6 cellular contexts compared by ENCODE assay signal in the genomic region with DNA sequence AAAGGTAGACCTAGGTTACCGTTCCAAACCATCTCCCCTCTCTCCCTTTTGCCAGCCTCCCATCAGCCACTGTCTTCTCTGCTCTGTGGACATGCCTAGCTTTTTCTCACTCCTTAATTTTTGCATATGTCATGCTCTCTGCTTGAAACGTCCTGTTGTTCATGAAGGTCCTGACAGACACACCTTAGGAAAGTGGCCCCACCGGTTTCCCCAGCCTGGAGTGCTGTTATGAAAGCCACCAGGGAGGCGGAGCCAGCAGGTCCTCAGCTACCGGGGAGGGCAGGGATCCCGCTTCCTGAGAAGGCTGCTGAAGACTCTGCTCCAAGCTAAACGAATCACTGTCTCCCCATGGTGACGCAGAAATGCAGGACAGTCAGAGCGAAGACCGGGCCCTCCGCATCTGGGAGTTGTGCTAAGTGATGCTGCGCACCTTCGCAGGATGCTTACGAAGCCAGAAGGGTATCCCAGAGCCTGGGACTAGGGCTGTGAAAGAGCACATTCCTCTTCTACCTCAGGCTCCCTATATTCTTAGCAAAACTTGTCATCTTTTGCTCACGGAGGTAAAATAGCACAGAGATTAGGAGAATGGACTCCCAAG. TPM values are rescaled to one million over a fixed set of nuclear protein-coding genes. Genes with fewer than 3 reads are reported as not detected.
A peak's percentile ranks its signal among the peaks of the same experiment; 100 is the strongest.
DNase-seq lines count a peak whose midpoint lies in the region; TF ChIP-seq lines count a peak whose summit lies in the region.

No MANE protein-coding gene starts in this region.

- peak overlapping the region; percentile 67 to 84 for H3K4me3 ChIP-seq in CD4-positive, alpha-beta memory T cell (ENCODE audit: low read length in 2 of 2)
- H3K4me3 ChIP-seq in OCI-LY1 (ENCODE audit: low read depth, low read length, poor library complexity, severe bottlenecking) (peak overlapping the region; percentile 41), epithelial cell of esophagus (ENCODE audit: low read length) (peak overlapping the region; percentile 31), smooth muscle cell (peak overlapping the region; percentile 40), SJCRH30 (no peak overlapping the region)

- DNase-seq in CD4-positive, alpha-beta memory T cell, result peak in 1 of 5 donors; percentile 44
- DNase-seq in epithelial cell of esophagus (ENCODE audit: low read depth), result peak; percentile 97
- no peak for DNase-seq in smooth muscle cell (lab: John Stamatoyannopoulos, UW; ENCODE audit: unreplicated experiment)
- DNase-seq in GM19240 (ENCODE audit: insufficient read length, low spot score), result no peak
- DNase-seq in SJCRH30, result no peak

- TF ChIP-seq CTCF in OCI-LY1 (IDR thresholded peaks at IDR 0.05; ENCODE audit: low read length) (no peak), epithelial cell of esophagus (IDR thresholded peaks at IDR 0.05; ENCODE audit: insufficient read depth, low read depth, low read length, missing control alignments) (no peak), smooth muscle cell (IDR thresholded peaks at IDR 0.05; ENCODE audit: borderline replicate concordance, insufficient read depth, poor library complexity, severe bottlenecking) (no peak)

- H3K9ac ChIP-seq in OCI-LY1 (ENCODE audit: low read length) (peak overlapping the region; percentile 14; the same call in 1 of the 2 replicates), smooth muscle cell (ENCODE audit: low read depth) (no peak overlapping the region)

- intact Hi-C loops in CD4-positive, alpha-beta memory T cell (cut with micrococcal nuclease), result loop anchor here (1.0 to 5.0 kb wide), 9 partner anchors 90 to 641 kb away; a partner anchor contains a TSS

- H3K36me3 ChIP-seq in CD4-positive, alpha-beta memory T cell (ENCODE audit: insufficient read depth, low read length), result no peaks in the 10 kb centered on the region
- H3K36me3 ChIP-seq in OCI-LY1 (ENCODE audit: insufficient read depth, low read length) (no peaks in the 10 kb centered on the region), smooth muscle cell (ENCODE audit: low read depth) (no peaks in the 10 kb centered on the region), SJCRH30 (no peaks in the 10 kb centered on the region)

- 6% methylated on average over 15 of the region's 15 CpGs for WGBS in smooth muscle cell (ENCODE audit: low lambda C conversion rate)

- H3K36me3 Mint-ChIP-seq in CD4-positive, alpha-beta memory T cell, result no peaks in the 10 kb centered on the region

- H3K9me3 ChIP-seq in CD4-positive, alpha-beta memory T cell (ENCODE audit: control insufficient read depth in 1 of 2, low read length in 2 of 2), result no peaks in the 10 kb centered on the region
- H3K9me3 ChIP-seq in OCI-LY1 (ENCODE audit: low read length) (no peaks in the 10 kb centered on the region), smooth muscle cell (replicated peaks; ENCODE audit: low read depth) (no peaks in the 10 kb centered on the region), SJCRH30 (replicated peaks) (no peaks in the 10 kb centered on the region)

- H3K9me2 ChIP-seq in OCI-LY1 (ENCODE audit: low read depth, low read length), result no peaks in the 10 kb centered on the region

- peak overlapping the region; percentile 76 for H3K27ac ChIP-seq in CD4-positive, alpha-beta memory T cell (ENCODE audit: low read depth, low read length)
- H3K27ac ChIP-seq in OCI-LY1 (ENCODE audit: low read depth, low read length, poor library complexity, severe bottlenecking), result no peak overlapping the region
- peak overlapping the region; percentile 59 for H3K27ac ChIP-seq in smooth muscle cell (ENCODE audit: low read depth)
- H3K27ac ChIP-seq in SJCRH30, result no peak overlapping the region

- CTCF ChIA-PET in CD4-positive, alpha-beta memory T cell (lab: Charles Lee; ENCODE audit: partially characterized antibody), result interaction anchor here (0.6 to 15.5 kb wide), 37 partner anchors 9 to 641 kb away, joined by 3 to 430 read pairs (median 5); a partner anchor contains a TSS

- H2AFZ ChIP-seq in OCI-LY1 (ENCODE audit: low read length), result no peak overlapping the region
- peak overlapping the region; percentile 53 for H2AFZ ChIP-seq in smooth muscle cell (ENCODE audit: low read depth)

- POLR2A ChIA-PET in CD4-positive, alpha-beta memory T cell (lab: Charles Lee; ENCODE audit: partially characterized antibody), result interaction anchor here (0.8 to 5.1 kb wide), 37 partner anchors 10 to 641 kb away, joined by 3 to 95 read pairs (median 5); a partner anchor contains a TSS

- H4K20me1 ChIP-seq in OCI-LY1 (ENCODE audit: insufficient read depth, low read length), result no peaks in the 10 kb centered on the region
- no peaks in the 10 kb centered on the region for H4K20me1 ChIP-seq in smooth muscle cell (ENCODE audit: low read depth)

- H3K4me3 Mint-ChIP-seq in CD4-positive, alpha-beta memory T cell, result peak overlapping the region; percentile 83 to 94 (median 90)

- H3F3A ChIP-seq in OCI-LY1 (ENCODE audit: insufficient read depth, low read length) (no peaks in the 10 kb centered on the region), smooth muscle cell (ENCODE audit: low read depth) (peaks cover 2% of the 10 kb centered on the region)

- peaks cover 47% of the 10 kb centered on the region for H3K4me1 ChIP-seq in CD4-positive, alpha-beta memory T cell (ENCODE audit: insufficient read depth, low read length)
- H3K4me1 ChIP-seq in OCI-LY1 (ENCODE audit: insufficient read depth, low read length, severe bottlenecking), result peaks cover 24% of the 10 kb centered on the region
- H3K4me1 ChIP-seq in smooth muscle cell (ENCODE audit: low read depth), result peaks cover 6% of the 10 kb centered on the region
- no peaks in the 10 kb centered on the region for H3K4me1 ChIP-seq in SJCRH30

- H3K9me3 Mint-ChIP-seq in CD4-positive, alpha-beta memory T cell, result no peaks in the 10 kb centered on the region

- peaks cover 15 to 53% (median 26%) of the 10 kb centered on the region in 4 donors for H3K4me1 Mint-ChIP-seq in CD4-positive, alpha-beta memory T cell

- H3K79me2 ChIP-seq in OCI-LY1 (ENCODE audit: insufficient read depth, low read length), result no peaks in the 10 kb centered on the region
- no peaks in the 10 kb centered on the region for H3K79me2 ChIP-seq in smooth muscle cell (ENCODE audit: low read depth)

- peak overlapping the region; percentile 88 to 98 (median 95) for H3K27ac Mint-ChIP-seq in CD4-positive, alpha-beta memory T cell

- H3K4me2 ChIP-seq in OCI-LY1 (ENCODE audit: low read length) (peak overlapping the region; percentile 60), smooth muscle cell (peak overlapping the region; percentile 81)

- no peaks in the 10 kb centered on the region for H3K27me3 ChIP-seq in CD4-positive, alpha-beta memory T cell (ENCODE audit: insufficient read depth, low read length)
- H3K27me3 ChIP-seq in OCI-LY1 (ENCODE audit: insufficient read depth, low read length) (no peaks in the 10 kb centered on the region), smooth muscle cell (ENCODE audit: low read depth) (peaks cover 8% of the 10 kb centered on the region), SJCRH30 (no peaks in the 10 kb centered on the region)

- peaks cover 2% of the 10 kb centered on the region in 2 donors for H3K27me3 Mint-ChIP-seq in CD4-positive, alpha-beta memory T cell

RNA-seq across cellular contexts. Expression of a gene that starts 2.3 kb away (rescaled TPM):
- total RNA-seq in CD4-positive, alpha-beta memory T cell, result 1 to 10 TPM in 1 of 2 experiments, under 1 TPM in 1; 0.89 to 1.2 TPM
- polyA plus RNA-seq in CD4-positive, alpha-beta memory T cell, result under 1 TPM; 0.50 to 0.69 TPM
- 0.36 TPM in 1 of 2 replicates, not detected in the other for total RNA-seq in smooth muscle cell
- polyA plus RNA-seq in smooth muscle cell, result 0.65 and 0.80 TPM in 2 replicates
- total RNA-seq in SJCRH30 (2014; rRNA removed; shearing (Covaris generic)), result not detected in 2 replicates

RNA-seq across cellular contexts. Expression of a gene that starts 10.4 kb away (rescaled TPM):
- total RNA-seq in CD4-positive, alpha-beta memory T cell, result 10 to 100 TPM; 13.1 to 13.7 TPM
- polyA plus RNA-seq in CD4-positive, alpha-beta memory T cell, result 1 to 10 TPM in 1 of 2 donors, under 1 TPM in 1; 0.93 to 1.8 TPM
- total RNA-seq in smooth muscle cell, result 2.0 and 2.7 TPM in 2 replicates
- 3.5 TPM in 2 replicates for polyA plus RNA-seq in smooth muscle cell
- total RNA-seq in SJCRH30 (2014; rRNA removed; shearing (Covaris generic)), result 0.23 and 0.47 TPM in 2 replicates

RNA-seq across cellular contexts. Expression of a gene that starts 23.4 kb away (rescaled TPM):
- total RNA-seq in CD4-positive, alpha-beta memory T cell, result not detected
- not detected for polyA plus RNA-seq in CD4-positive, alpha-beta memory T cell
- 0.45 TPM in 1 of 2 replicates, not detected in the other for total RNA-seq in smooth muscle cell
- not detected in 2 replicates for polyA plus RNA-seq in smooth muscle cell
- total RNA-seq in SJCRH30 (2014; rRNA removed; shearing (Covaris generic)), result 0.02 TPM in 1 of 2 replicates, not detected in the other

RNA-seq across cellular contexts. Expression of a gene that starts 33.8 kb away (rescaled TPM):
- total RNA-seq in CD4-positive, alpha-beta memory T cell, result 100 to 1,000 TPM; 166 to 179 TPM
- 100 to 1,000 TPM; 410 to 812 TPM for polyA plus RNA-seq in CD4-positive, alpha-beta memory T cell
- 350 and 356 TPM in 2 replicates for total RNA-seq in smooth muscle cell
- 718 and 785 TPM in 2 replicates for polyA plus RNA-seq in smooth muscle cell
- 97.2 and 103 TPM in 2 replicates for total RNA-seq in SJCRH30 (2014; rRNA removed; shearing (Covaris generic))

RNA-seq across cellular contexts. Expression of a gene that starts 33.8 kb away (rescaled TPM):
- total RNA-seq in CD4-positive, alpha-beta memory T cell, result 1 to 10 TPM; 1.4 TPM
- polyA plus RNA-seq in CD4-positive, alpha-beta memory T cell, result not detected
- not detected in 2 replicates for total RNA-seq in smooth muscle cell
- not detected in 2 replicates for polyA plus RNA-seq in smooth muscle cell
- total RNA-seq in SJCRH30 (2014; rRNA removed; shearing (Covaris generic)), result not detected in 2 replicates

Comparison
In these comparisons a context has a peak if more than half of its experiments do, and no peak if none do; other contexts are left out.
1. H3K27ac ChIP-seq: peak in CD4-positive, alpha-beta memory T cell (single experiment) and smooth muscle cell (single experiment); none in OCI-LY1 (single experiment) and SJCRH30 (single experiment).